8 cellular contexts compared by ENCODE assay signal in genomic region chr5:150562832-150563231, GRCh38. TPM values are rescaled to one million over a fixed set of nuclear protein-coding genes. Genes with fewer than 3 reads are reported as not detected.
A peak's percentile ranks its signal among the peaks of the same experiment; 100 is the strongest.
DNase-seq lines count a peak whose midpoint lies in the region; ATAC-seq, FAIRE-seq and TF ChIP-seq lines count a peak whose summit lies in the region.

No MANE protein-coding gene starts in this region.

- no peak overlapping the region for H3K56ac ChIP-seq in H1 (replicated peaks; ENCODE audit: insufficient read length, low read depth, low read length)

- no peak for TF ChIP-seq EP300 in H1 (IDR thresholded peaks at IDR 0.05; ENCODE audit: borderline replicate concordance in 1 of 2, low read depth in 2 of 2, low read length in 2 of 2)

- H3K14ac ChIP-seq in H1 (ENCODE audit: insufficient read length) = no peak overlapping the region

- H3K27me3 ChIP-seq in PC-3 (ENCODE audit: low read length) (no peaks in the 10 kb centered on the region), H1 (replicated peaks in 1 of 4; ENCODE audit: control insufficient read depth in 3 of 4, extremely low read depth in 1 of 4, insufficient read depth in 3 of 4, low read length in 3 of 4) (no peaks in the 10 kb centered on the region), psoas muscle (ENCODE audit: insufficient read depth in 3 of 3, low read length in 2 of 3) (no peaks in the 10 kb centered on the region)

- H3K4me3 ChIP-seq in PC-3 (ENCODE audit: low read length) (no peak overlapping the region), H1 (ENCODE audit: extremely low read depth in 1 of 4, insufficient read depth in 2 of 4, low read depth in 3 of 4, low read length in 4 of 4) (no peak overlapping the region), psoas muscle (no peak overlapping the region)

- no peaks in the 10 kb centered on the region for H3K9me3 ChIP-seq in PC-3 (ENCODE audit: low read length)
- H3K9me3 ChIP-seq in H1 (ENCODE audit: insufficient read depth in 2 of 2, low read depth in 1 of 2, low read length in 1 of 2) = no peaks in the 10 kb centered on the region; a peak in 1 of 4 replicates
- no peaks in the 10 kb centered on the region for H3K9me3 ChIP-seq in psoas muscle

- FAIRE-seq in GM18507 (lab: Jason Lieb, UNC) = peak; percentile 31
- no peak for FAIRE-seq in H1 (lab: Jason Lieb, UNC)

- no peaks in the 10 kb centered on the region for H3F3A ChIP-seq in PC-3 (ENCODE audit: low read length, unreplicated experiment)

- BruUV-seq in PC-3 (replicated peaks; lab: Mats Ljungman, UMichigan) = no TSS peak

- no peak overlapping the region for H3K9ac ChIP-seq in PC-3 (ENCODE audit: low read length)
- no peak overlapping the region for H3K9ac ChIP-seq in H1 (replicated peaks in 1 of 4; ENCODE audit: extremely low read depth in 1 of 4, low read depth in 3 of 4, low read length in 3 of 4)

- H2BK5ac ChIP-seq in H1 (ENCODE audit: low read depth, low read length) = no peak overlapping the region

- 73% methylated on average over 2 of the region's 2 CpGs; no CpG with 5 or more reads in 1 of the 2 experiments for WGBS in H1 (ENCODE audit: extremely low coverage in 1 of 2, insufficient coverage in 1 of 2, insufficient read length in 1 of 2, insufficient replicate concordance in 2 of 2, low coverage in 1 of 2, low lambda C conversion rate in 2 of 2, missing lambda C conversion rate in 1 of 2), 2 experiments
- WGBS in psoas muscle, 3 donors = 38 to 59% (median 51%) methylated on average over 2 of the region's 2 CpGs

- ATAC-seq in PC-3 (peak; percentile 16; the same call in 1 of the 2 replicates), psoas muscle (no peak), GM19328 (IDR thresholded peaks at IDR 0.05; ENCODE audit: unreplicated experiment) (no peak), omental fat pad (ENCODE audit: low FRiP score) (no peak), HG03196 (IDR thresholded peaks at IDR 0.05; ENCODE audit: unreplicated experiment) (no peak)

- no peaks in the 10 kb centered on the region for H3K23me2 ChIP-seq in H1 (ENCODE audit: low read depth, low read length)

- H4K20me1 ChIP-seq in PC-3 (ENCODE audit: low read length) (no peaks in the 10 kb centered on the region), H1 (replicated peaks in 1 of 2; ENCODE audit: control insufficient read depth in 1 of 2, insufficient read depth in 2 of 2, low read length in 2 of 2) (no peaks in the 10 kb centered on the region)

- intact Hi-C loops in PC-3 (cut with micrococcal nuclease) (loop anchor here (1.0 to 5.0 kb wide), 3 partner anchors 93 to 599 kb away; partner anchors contain the start of gene SMIM3), psoas muscle (cut with DNase I) (loop anchor here (5.0 kb wide), 5 partner anchors 94 to 284 kb away; partner anchors contain the start of gene IRGM (in 2 of the 2))

- no peak overlapping the region for H2BK120ac ChIP-seq in H1 (replicated peaks; ENCODE audit: low read depth, low read length)

- no peak overlapping the region for H4K5ac ChIP-seq in H1 (ENCODE audit: insufficient read length, low read depth, low read length)

- POLR2A ChIA-PET in PC-3 (lab: Charles Lee; ENCODE audit: unreplicated experiment) (no interaction called here), H1 (lab: Charles Lee; ENCODE audit: partially characterized antibody) (interaction anchor here (6.0 kb wide), 1 partner anchor 109 kb away, joined by 28 read pairs; no protein-coding TSS in a partner anchor)

- no peak overlapping the region for H3K27ac ChIP-seq in PC-3 (ENCODE audit: low read length)
- no peak overlapping the region for H3K27ac ChIP-seq in H1 (ENCODE audit: low read depth, low read length)
- H3K27ac ChIP-seq in psoas muscle = no peak overlapping the region

- no peak overlapping the region for H3K4ac ChIP-seq in H1 (replicated peaks; ENCODE audit: insufficient read length, low read depth, low read length)

- H2AFZ ChIP-seq in PC-3 (ENCODE audit: low read length) (no peak overlapping the region), H1 (ENCODE audit: low read length) (no peak overlapping the region)

- H3K4me2 ChIP-seq in PC-3 (ENCODE audit: low read length) (no peak overlapping the region), H1 (ENCODE audit: insufficient read depth in 1 of 2, low read depth in 2 of 2, low read length in 2 of 2) (no peak overlapping the region)

- H4K91ac ChIP-seq in H1 (replicated peaks; ENCODE audit: insufficient read length, low read length) = no peak overlapping the region

- CTCF ChIA-PET in PC-3 (lab: Charles Lee) = no interaction called here
- CTCF ChIA-PET in H1 (lab: Charles Lee; ENCODE audit: partially characterized antibody) = interaction anchor here (1.2 to 14.7 kb wide), 18 partner anchors 11 to 289 kb away, joined by 3 to 303 read pairs (median 30); partner anchors contain the start of genes IRGM, MYOZ3 and RBM22

- no peak overlapping the region for H2BK20ac ChIP-seq in H1 (ENCODE audit: low read length)

- no peak for TF ChIP-seq POLR2A in H1 (IDR thresholded peaks at IDR 0.05; ENCODE audit: control extremely low read depth in 1 of 2, low read depth in 2 of 2, low read length in 2 of 2)

- H3K36me3 ChIP-seq in PC-3 (ENCODE audit: low read depth, low read length) (no peaks in the 10 kb centered on the region), H1 (ENCODE audit: control insufficient read depth in 2 of 4, insufficient read depth in 4 of 4, low read length in 3 of 4) (no peaks in the 10 kb centered on the region), psoas muscle (ENCODE audit: insufficient read depth in 1 of 2, low read depth in 1 of 2) (no peaks in the 10 kb centered on the region)

- H3K23ac ChIP-seq in H1 (ENCODE audit: insufficient read length) = no peak overlapping the region

- peak overlapping the region; percentile 12; the same call in 1 of the 2 replicates for H2BK12ac ChIP-seq in H1 (ENCODE audit: low read depth, low read length)

- H3K4me1 ChIP-seq in PC-3 (ENCODE audit: insufficient read depth, low read length) = peaks cover 7% of the 10 kb centered on the region; the same call in 1 of the 2 replicates
- H3K4me1 ChIP-seq in H1 (replicated peaks in 1 of 4; ENCODE audit: control insufficient read depth in 3 of 4, insufficient read depth in 4 of 4, low read length in 3 of 4) = peaks cover 0 to 6% (median 4%) of the 10 kb centered on the region in 4 experiments; a peak in 5 of 7 replicates
- peaks cover 25% of the 10 kb centered on the region for H3K4me1 ChIP-seq in psoas muscle

- TF ChIP-seq RAD21 in H1 (IDR thresholded peaks at IDR 0.05 in 1 of 2, conservative IDR thresholded peaks at IDR 0.05 in 1 of 2; ENCODE audit: low read depth in 2 of 2, low read length in 2 of 2) = peak; percentile 56

- no peaks in the 10 kb centered on the region for H3K79me1 ChIP-seq in H1 (ENCODE audit: low read depth, low read length)

- H4K8ac ChIP-seq in H1 (ENCODE audit: extremely low read depth, insufficient read depth, low read length) = no peak overlapping the region

- H2AK5ac ChIP-seq in H1 (ENCODE audit: low read depth, low read length) = no peak overlapping the region

- H2BK15ac ChIP-seq in H1 (ENCODE audit: low read length) = no peak overlapping the region

- no peak overlapping the region for H3K18ac ChIP-seq in H1 (ENCODE audit: extremely low read depth, low read length)

- DNase-seq in COLO668 (lab: John Stamatoyannopoulos, UW; ENCODE audit: unreplicated experiment) (peak; percentile 8), GM18507 (ENCODE audit: extremely low spot score, insufficient read length, low read depth) (no peak), PC-3 (peak; percentile 83), H1 (ENCODE audit: low read depth in 1 of 2, low spot score in 2 of 2) (no peak), psoas muscle (no peak), omental fat pad (ENCODE audit: low spot score) (no peak)

- TF ChIP-seq CTCF in PC-3 (conservative IDR thresholded peaks at IDR 0.05; ENCODE audit: low read depth, low read length) (peak; percentile 86), H1 (IDR thresholded peaks at IDR 0.05; ENCODE audit: control extremely low read depth in 1 of 3, insufficient read depth in 1 of 3, low read depth in 1 of 3, low read length in 3 of 3) (peak in 2 of 3 experiments; percentile 52 to 54; a peak in 3 of 4 replicates), psoas muscle (IDR thresholded peaks at IDR 0.05) (peak; percentile 68), omental fat pad (IDR thresholded peaks at IDR 0.05) (no peak)

- no peaks in the 10 kb centered on the region for H3K9me2 ChIP-seq in PC-3 (replicated peaks; ENCODE audit: low read length)

- H3K79me2 ChIP-seq in PC-3 (ENCODE audit: low read length) (no peaks in the 10 kb centered on the region), H1 (ENCODE audit: control insufficient read depth in 1 of 2, insufficient read depth in 2 of 2, low read length in 2 of 2) (no peaks in the 10 kb centered on the region)

RNA-seq across cellular contexts. Expression of gene NDST1, which starts 54.9 kb away (rescaled TPM):
- total RNA-seq in PC-3 (2014; rRNA removed) = 42.6 and 46.1 TPM in 2 replicates
- total RNA-seq in H1 (2021; fragmentation: NEBNext Ultra II Directional; extraction: Animal tissue kit (Norgen Biotek cat#: 25700)) = 70.1 and 72.0 TPM in 2 replicates
- polyA plus RNA-seq in H1 (2011; rRNA removed) = 27.0 and 37.7 TPM in 2 replicates
- 21.2 TPM for polyA plus RNA-seq in H1 (2011; cell fraction: cytosol; rRNA removed)
- 50.8 TPM for polyA plus RNA-seq in H1 (2011; cell fraction: nucleus; rRNA removed)
- 28.7 to 34.5 TPM (median 31.7 TPM) in 4 replicates for polyA plus RNA-seq in H1 (2012, experiment 1 of 2)
- polyA plus RNA-seq in H1 (2012, experiment 2 of 2) = 30.3 TPM
- polyA plus RNA-seq in H1 (2013, experiment 1 of 2) = 30.1 TPM
- polyA plus RNA-seq in H1 (2013, experiment 2 of 2) = 32.9 TPM
- 41.4 and 47.8 TPM in 2 replicates for polyA minus RNA-seq in H1 (2011; rRNA and poly(A)+ RNA removed)
- polyA minus RNA-seq in H1 (2011; cell fraction: cytosol; rRNA and poly(A)+ RNA removed) = 32.1 TPM
- 37.9 TPM for polyA minus RNA-seq in H1 (2011; cell fraction: nucleus; rRNA and poly(A)+ RNA removed)
- 10 to 100 TPM; 30.1 to 40.2 (median 36.6) TPM for total RNA-seq in psoas muscle
- 10 to 100 TPM; 11.0 to 22.5 (median 13.2) TPM for polyA plus RNA-seq in psoas muscle
- total RNA-seq in omental fat pad = 10 to 100 TPM; 45.4 to 86.5 (median 81.2) TPM

Comparison
In these comparisons a context has a peak if more than half of its experiments do, and no peak if none do; other contexts are left out.
1. DNase-seq: peak in COLO668 (single experiment) and PC-3 (single experiment); none in GM18507 (single experiment), H1 (0 of 2), psoas muscle (0 of 2) and omental fat pad (single experiment).
2. CTCF ChIP-seq: peak in PC-3 (single experiment), H1 (2 of 3) and psoas muscle (single experiment); none in omental fat pad (0 of 3).